Comparison of ENCODE assay signal across 8 cellular contexts in the genomic region with DNA sequence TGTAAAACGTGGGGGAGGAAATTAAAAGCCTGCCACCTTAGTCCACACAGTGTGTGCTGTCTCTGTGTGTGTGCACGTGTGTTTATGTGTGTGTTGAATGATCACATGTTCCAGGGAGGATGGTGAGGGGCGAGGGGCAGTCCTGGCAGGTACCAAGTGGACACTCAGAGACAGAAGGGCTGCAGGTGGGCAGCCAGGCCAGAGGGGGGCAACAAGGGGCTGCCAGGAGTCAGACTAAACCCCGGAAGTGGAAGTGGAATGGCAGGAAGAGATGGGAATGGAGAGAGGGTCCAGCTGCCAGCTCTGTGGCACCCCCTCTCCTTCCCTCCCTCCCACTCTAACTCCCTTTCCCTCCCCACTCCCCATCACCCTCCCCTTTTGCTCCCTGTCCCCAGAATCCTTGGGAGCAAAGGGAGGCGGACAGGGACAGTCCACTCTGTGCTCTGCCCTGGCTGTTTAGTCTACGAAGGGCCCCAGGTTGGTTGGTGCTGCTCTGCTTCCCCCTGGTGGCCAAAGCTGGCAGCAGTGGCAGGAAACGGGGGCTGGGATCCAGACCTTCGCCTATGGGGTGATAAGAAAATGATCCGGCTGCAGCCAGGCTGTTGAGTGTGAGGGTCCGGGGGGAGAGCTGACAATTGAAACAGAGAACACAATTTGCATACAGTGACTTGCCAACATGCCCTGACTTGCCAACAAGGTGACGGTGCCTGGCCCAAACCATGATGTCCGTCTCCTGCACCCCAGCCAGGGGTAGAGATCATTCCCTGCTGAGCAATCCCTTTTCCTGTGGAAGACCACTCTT. TPM values are rescaled to one million over a fixed set of nuclear protein-coding genes. Genes with fewer than 3 reads are reported as not detected.
DNase-seq lines count a peak whose midpoint lies in the region; ATAC-seq and TF ChIP-seq lines count a peak whose summit lies in the region.

No MANE protein-coding gene starts in this region.

- H3K36me3 ChIP-seq in ectodermal cell (ENCODE audit: control insufficient read depth, insufficient read depth, low read length): no peaks in the 10 kb centered on the region
- no peaks in the 10 kb centered on the region for H3K36me3 ChIP-seq in lung (ENCODE audit: control insufficient read depth in 2 of 2, insufficient read depth in 2 of 2, low read length in 2 of 2)

- H3K27ac ChIP-seq in ectodermal cell (ENCODE audit: insufficient read depth, low read depth, low read length, poor library complexity, severe bottlenecking) (no peak overlapping the region), lung (ENCODE audit: low read depth in 1 of 2, low read length in 1 of 2) (peak overlapping the region in 1 of 2 donors; percentile 30)

- H3K4me3 ChIP-seq in ectodermal cell (ENCODE audit: insufficient read depth, low read depth, low read length): peak overlapping the region; percentile 30
- no peak overlapping the region for H3K4me3 ChIP-seq in lung

- H3K9me3 ChIP-seq in ectodermal cell (ENCODE audit: control insufficient read depth, low read length): no peaks in the 10 kb centered on the region
- H3K9me3 ChIP-seq in lung (ENCODE audit: control insufficient read depth in 2 of 2, insufficient read depth in 1 of 2, low read length in 1 of 2): no peaks in the 10 kb centered on the region

- DNase-seq in GM04504 (ENCODE audit: low read depth) (peak; percentile 46), NCI-H524 (lab: John Stamatoyannopoulos, UW) (peak; percentile 83 to 85), lung (ENCODE audit: low spot score) (peak; percentile 72)
- DNase-seq in activated CD4-positive, alpha-beta T cell treated with anti-CD3 and anti-CD28 coated beads, Interleukin-2, amount 50 U/mL, for 48 hours: peak; percentile 71 to 78
- DNase-seq in stimulated activated CD4-positive, alpha-beta T cell treated with anti-CD3 and anti-CD28 coated beads, TNF-alpha, amount 100 ng/mL, for 24 hours (ENCODE audit: low read depth in 3 of 3): peak; percentile 43 to 76 (median 53)

- H3K4me1 ChIP-seq in ectodermal cell (ENCODE audit: control insufficient read depth, insufficient read depth, low read length): no peaks in the 10 kb centered on the region
- peaks cover 8 to 10% of the 10 kb centered on the region in 2 donors for H3K4me1 ChIP-seq in lung (ENCODE audit: control insufficient read depth in 2 of 2, insufficient read depth in 2 of 2, low read length in 2 of 2)

- WGBS in ectodermal cell, 2 experiments: 45 to 48% methylated on average over 12 of the region's 12 CpGs
- WGBS in lung, 2 donors: 24 to 27% methylated on average over 12 of the region's 12 CpGs

- peak; percentile 78 for ATAC-seq in HG02885 (IDR thresholded peaks at IDR 0.05; ENCODE audit: poor library complexity, unreplicated experiment)
- peak; percentile 67 for ATAC-seq in lung (ENCODE audit: insufficient read depth, low FRiP score)
- ATAC-seq in GM21381 (IDR thresholded peaks at IDR 0.05; ENCODE audit: unreplicated experiment): no peak

- TF ChIP-seq CTCF in lung (IDR thresholded peaks at IDR 0.05; ENCODE audit: control extremely low read depth, extremely low read depth): peak; percentile 93

- no peaks in the 10 kb centered on the region for H3K27me3 ChIP-seq in ectodermal cell (ENCODE audit: control insufficient read depth, insufficient read depth, low read length, poor library complexity, severe bottlenecking)
- no peaks in the 10 kb centered on the region for H3K27me3 ChIP-seq in lung (ENCODE audit: control insufficient read depth, insufficient read depth)

RNA-seq across cellular contexts. Expression of a gene that starts 24.4 kb away (rescaled TPM):
- 0.72 TPM for polyA plus RNA-seq in ectodermal cell (2013, experiment 1 of 4)
- polyA plus RNA-seq in ectodermal cell (2013, experiment 2 of 4): 1.2 TPM
- 0.85 TPM for polyA plus RNA-seq in ectodermal cell (2013, experiment 3 of 4)
- 0.85 TPM for polyA plus RNA-seq in ectodermal cell (2013, experiment 4 of 4)
- total RNA-seq in lung: 10 to 100 TPM in 1 of 2 donors, 1 to 10 TPM in 1; 3.8 to 13.0 TPM
- 1 to 10 TPM; 3.1 to 9.1 TPM for polyA plus RNA-seq in lung

RNA-seq across cellular contexts. Expression of a gene that starts 29.6 kb away (rescaled TPM):
- 0.89 TPM for polyA plus RNA-seq in ectodermal cell (2013, experiment 1 of 4)
- polyA plus RNA-seq in ectodermal cell (2013, experiment 2 of 4): not detected
- polyA plus RNA-seq in ectodermal cell (2013, experiment 3 of 4): not detected
- polyA plus RNA-seq in ectodermal cell (2013, experiment 4 of 4): not detected
- total RNA-seq in lung: 1 to 10 TPM; 3.1 to 4.2 TPM
- 10 to 100 TPM in 1 of 2 donors, 1 to 10 TPM in 1; 3.0 to 13.0 TPM for polyA plus RNA-seq in lung
